ENCODE assay signal across 1 cellular context in genomic region chr7:87497482-87497881, GRCh38.
TF ChIP-seq lines count a peak whose summit lies in the region.

No MANE protein-coding gene starts in this region.

TF ChIP-seq in HepG2, 621 proteins besides CTCF, POLR2A, EP300 and RAD21 (continued from another document and continues in another):
- no peak for TF ChIP-seq THAP8 (CRISPR knock-in tag; IDR thresholded peaks at IDR 0.05; ENCODE audit: borderline replicate concordance)
- TF ChIP-seq GATAD2A (CRISPR knock-in tag; IDR thresholded peaks at IDR 0.05) = peak; percentile 90
- TF ChIP-seq ZBTB3 (CRISPR knock-in tag; IDR thresholded peaks at IDR 0.05; ENCODE audit: borderline replicate concordance, low read depth) = 0 out of 2 replicates have a peak, but pooled peaks have one; percentile 11
- TF ChIP-seq ZNF30 (CRISPR knock-in tag; IDR thresholded peaks at IDR 0.05) = no peak
- TF ChIP-seq, protein P1, sequence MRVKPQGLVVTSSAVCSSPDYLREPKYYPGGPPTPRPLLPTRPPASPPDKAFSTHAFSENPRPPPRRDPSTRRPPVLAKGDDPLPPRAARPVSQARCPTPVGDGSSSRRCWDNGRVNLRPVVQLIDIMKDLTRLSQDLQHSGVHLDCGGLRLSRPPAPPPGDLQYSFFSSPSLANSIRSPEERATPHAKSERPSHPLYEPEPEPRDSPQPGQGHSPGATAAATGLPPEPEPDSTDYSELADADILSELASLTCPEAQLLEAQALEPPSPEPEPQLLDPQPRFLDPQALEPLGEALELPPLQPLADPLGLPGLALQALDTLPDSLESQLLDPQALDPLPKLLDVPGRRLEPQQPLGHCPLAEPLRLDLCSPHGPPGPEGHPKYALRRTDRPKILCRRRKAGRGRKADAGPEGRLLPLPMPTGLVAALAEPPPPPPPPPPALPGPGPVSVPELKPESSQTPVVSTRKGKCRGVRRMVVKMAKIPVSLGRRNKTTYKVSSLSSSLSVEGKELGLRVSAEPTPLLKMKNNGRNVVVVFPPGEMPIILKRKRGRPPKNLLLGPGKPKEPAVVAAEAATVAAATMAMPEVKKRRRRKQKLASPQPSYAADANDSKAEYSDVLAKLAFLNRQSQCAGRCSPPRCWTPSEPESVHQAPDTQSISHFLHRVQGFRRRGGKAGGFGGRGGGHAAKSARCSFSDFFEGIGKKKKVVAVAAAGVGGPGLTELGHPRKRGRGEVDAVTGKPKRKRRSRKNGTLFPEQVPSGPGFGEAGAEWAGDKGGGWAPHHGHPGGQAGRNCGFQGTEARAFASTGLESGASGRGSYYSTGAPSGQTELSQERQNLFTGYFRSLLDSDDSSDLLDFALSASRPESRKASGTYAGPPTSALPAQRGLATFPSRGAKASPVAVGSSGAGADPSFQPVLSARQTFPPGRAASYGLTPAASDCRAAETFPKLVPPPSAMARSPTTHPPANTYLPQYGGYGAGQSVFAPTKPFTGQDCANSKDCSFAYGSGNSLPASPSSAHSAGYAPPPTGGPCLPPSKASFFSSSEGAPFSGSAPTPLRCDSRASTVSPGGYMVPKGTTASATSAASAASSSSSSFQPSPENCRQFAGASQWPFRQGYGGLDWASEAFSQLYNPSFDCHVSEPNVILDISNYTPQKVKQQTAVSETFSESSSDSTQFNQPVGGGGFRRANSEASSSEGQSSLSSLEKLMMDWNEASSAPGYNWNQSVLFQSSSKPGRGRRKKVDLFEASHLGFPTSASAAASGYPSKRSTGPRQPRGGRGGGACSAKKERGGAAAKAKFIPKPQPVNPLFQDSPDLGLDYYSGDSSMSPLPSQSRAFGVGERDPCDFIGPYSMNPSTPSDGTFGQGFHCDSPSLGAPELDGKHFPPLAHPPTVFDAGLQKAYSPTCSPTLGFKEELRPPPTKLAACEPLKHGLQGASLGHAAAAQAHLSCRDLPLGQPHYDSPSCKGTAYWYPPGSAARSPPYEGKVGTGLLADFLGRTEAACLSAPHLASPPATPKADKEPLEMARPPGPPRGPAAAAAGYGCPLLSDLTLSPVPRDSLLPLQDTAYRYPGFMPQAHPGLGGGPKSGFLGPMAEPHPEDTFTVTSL (CRISPR knock-in tag; IDR thresholded peaks at IDR 0.05; ENCODE audit: borderline replicate concordance) = peak; percentile 35; the same call in 1 of the 2 replicates
- no peak for TF ChIP-seq MAF1 (CRISPR knock-in tag; IDR thresholded peaks at IDR 0.05; ENCODE audit: borderline replicate concordance)
- peak; percentile 76 for TF ChIP-seq HNF4A (CRISPR knock-in tag; IDR thresholded peaks at IDR 0.05)
- 0 out of 2 replicates have a peak, but pooled peaks have one; percentile 11 for TF ChIP-seq SMC3 (IDR thresholded peaks at IDR 0.05; ENCODE audit: low read length)
- TF ChIP-seq ZNF674 (CRISPR knock-in tag; IDR thresholded peaks at IDR 0.05; ENCODE audit: low read depth) = no peak
- TF ChIP-seq, protein P2, sequence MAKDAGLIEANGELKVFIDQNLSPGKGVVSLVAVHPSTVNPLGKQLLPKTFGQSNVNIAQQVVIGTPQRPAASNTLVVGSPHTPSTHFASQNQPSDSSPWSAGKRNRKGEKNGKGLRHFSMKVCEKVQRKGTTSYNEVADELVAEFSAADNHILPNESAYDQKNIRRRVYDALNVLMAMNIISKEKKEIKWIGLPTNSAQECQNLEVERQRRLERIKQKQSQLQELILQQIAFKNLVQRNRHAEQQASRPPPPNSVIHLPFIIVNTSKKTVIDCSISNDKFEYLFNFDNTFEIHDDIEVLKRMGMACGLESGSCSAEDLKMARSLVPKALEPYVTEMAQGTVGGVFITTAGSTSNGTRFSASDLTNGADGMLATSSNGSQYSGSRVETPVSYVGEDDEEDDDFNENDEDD (CRISPR knock-in tag; IDR thresholded peaks at IDR 0.05; ENCODE audit: borderline replicate concordance) = no peak
- TF ChIP-seq DMAP1 (CRISPR knock-in tag; IDR thresholded peaks at IDR 0.05) = no peak
- peak; percentile 48; the same call in 1 of the 2 replicates for TF ChIP-seq MED1 (CRISPR knock-in tag; IDR thresholded peaks at IDR 0.05)
- no peak for TF ChIP-seq BRCA1 (CRISPR knock-in tag; IDR thresholded peaks at IDR 0.05)
- no peak for TF ChIP-seq PLRG1 (conservative IDR thresholded peaks at IDR 0.05)
- TF ChIP-seq HDAC6 (IDR thresholded peaks at IDR 0.05; ENCODE audit: low read depth, low read length) = no peak
- peak; percentile 88 for TF ChIP-seq ZEB1 (IDR thresholded peaks at IDR 0.05; ENCODE audit: insufficient replicate concordance, low read depth)
- TF ChIP-seq ZNF850 (CRISPR knock-in tag; conservative IDR thresholded peaks at IDR 0.05) = no peak
- TF ChIP-seq ZBTB1 (CRISPR knock-in tag; IDR thresholded peaks at IDR 0.05; ENCODE audit: borderline replicate concordance) = no peak
- no peak for TF ChIP-seq SIX4 (CRISPR knock-in tag; IDR thresholded peaks at IDR 0.05)
- TF ChIP-seq, protein P3, sequence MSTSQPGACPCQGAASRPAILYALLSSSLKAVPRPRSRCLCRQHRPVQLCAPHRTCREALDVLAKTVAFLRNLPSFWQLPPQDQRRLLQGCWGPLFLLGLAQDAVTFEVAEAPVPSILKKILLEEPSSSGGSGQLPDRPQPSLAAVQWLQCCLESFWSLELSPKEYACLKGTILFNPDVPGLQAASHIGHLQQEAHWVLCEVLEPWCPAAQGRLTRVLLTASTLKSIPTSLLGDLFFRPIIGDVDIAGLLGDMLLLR (CRISPR knock-in tag; IDR thresholded peaks at IDR 0.05) = no peak
- TF ChIP-seq SKI (IDR thresholded peaks at IDR 0.05; ENCODE audit: partially characterized antibody) = no peak
- TF ChIP-seq ASH2L (IDR thresholded peaks at IDR 0.05; ENCODE audit: insufficient read length, low read depth, low read length) = peak; percentile 45
- TF ChIP-seq KDM6A (CRISPR knock-in tag; IDR thresholded peaks at IDR 0.05; ENCODE audit: low read depth) = peak; percentile 45; the same call in 1 of the 2 replicates
- no peak for TF ChIP-seq NPAS2 (CRISPR knock-in tag; IDR thresholded peaks at IDR 0.05; ENCODE audit: borderline replicate concordance)
- peak; percentile 58 for TF ChIP-seq BCL6 (CRISPR knock-in tag; IDR thresholded peaks at IDR 0.05)
- TF ChIP-seq NR2F1 (CRISPR knock-in tag; IDR thresholded peaks at IDR 0.05) = peak in 1 of 2 experiments; percentile 54; a peak in 2 of 4 replicates
- no peak for TF ChIP-seq MTF2 (CRISPR knock-in tag; IDR thresholded peaks at IDR 0.05; ENCODE audit: borderline replicate concordance)
- no peak for TF ChIP-seq ZFY (CRISPR knock-in tag; IDR thresholded peaks at IDR 0.05)
- TF ChIP-seq RARG (CRISPR knock-in tag; IDR thresholded peaks at IDR 0.05; ENCODE audit: low read depth) = no peak
- TF ChIP-seq GFI1 (CRISPR knock-in tag; IDR thresholded peaks at IDR 0.05; ENCODE audit: borderline replicate concordance) = peak; percentile 87; the same call in 1 of the 2 replicates
- TF ChIP-seq ZNF460 (CRISPR knock-in tag; IDR thresholded peaks at IDR 0.05; ENCODE audit: borderline replicate concordance) = no peak
- no peak for TF ChIP-seq GTF2F1 (IDR thresholded peaks at IDR 0.05; ENCODE audit: low read length)
- TF ChIP-seq, protein P4, sequence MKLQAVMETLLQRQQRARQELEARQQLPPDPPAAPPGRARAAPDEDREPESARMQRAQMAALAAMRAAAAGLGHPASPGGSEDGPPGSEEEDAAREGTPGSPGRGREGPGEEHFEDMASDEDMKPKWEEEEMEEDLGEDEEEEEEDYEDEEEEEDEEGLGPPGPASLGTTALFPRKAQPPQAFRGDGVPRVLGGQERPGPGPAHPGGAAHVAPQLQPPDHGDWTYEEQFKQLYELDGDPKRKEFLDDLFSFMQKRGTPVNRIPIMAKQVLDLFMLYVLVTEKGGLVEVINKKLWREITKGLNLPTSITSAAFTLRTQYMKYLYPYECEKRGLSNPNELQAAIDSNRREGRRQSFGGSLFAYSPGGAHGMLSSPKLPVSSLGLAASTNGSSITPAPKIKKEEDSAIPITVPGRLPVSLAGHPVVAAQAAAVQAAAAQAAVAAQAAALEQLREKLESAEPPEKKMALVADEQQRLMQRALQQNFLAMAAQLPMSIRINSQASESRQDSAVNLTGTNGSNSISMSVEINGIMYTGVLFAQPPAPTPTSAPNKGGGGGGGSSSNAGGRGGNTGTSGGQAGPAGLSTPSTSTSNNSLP (IDR thresholded peaks at IDR 0.05; ENCODE audit: low read depth, low read length) = peak; percentile 50; the same call in 1 of the 2 replicates
- TF ChIP-seq ZFP36L1 (CRISPR knock-in tag; IDR thresholded peaks at IDR 0.05) = no peak
- TF ChIP-seq IKZF1 (IDR thresholded peaks at IDR 0.05) = no peak
- TF ChIP-seq CC2D1A (CRISPR knock-in tag; IDR thresholded peaks at IDR 0.05) = no peak
- TF ChIP-seq ATF4 (CRISPR knock-in tag; IDR thresholded peaks at IDR 0.05) = peak in 1 of 2 experiments; percentile 91; a peak in 2 of 4 replicates
- TF ChIP-seq MEF2D (CRISPR knock-in tag; IDR thresholded peaks at IDR 0.05) = 0 out of 2 replicates have a peak, but pooled peaks have one; percentile 31
- TF ChIP-seq HDAC2 (CRISPR knock-in tag; IDR thresholded peaks at IDR 0.05) = peak; percentile 44; the same call in 1 of the 2 replicates
- no peak for TF ChIP-seq ZNF501 (CRISPR knock-in tag; IDR thresholded peaks at IDR 0.05)
- TF ChIP-seq DPF2 (CRISPR knock-in tag; IDR thresholded peaks at IDR 0.05; ENCODE audit: borderline replicate concordance, low read depth) = peak; percentile 51; the same call in 1 of the 2 replicates
- no peak for TF ChIP-seq ZNF768 (CRISPR knock-in tag; IDR thresholded peaks at IDR 0.05)
- no peak for TF ChIP-seq ZNF792 (CRISPR knock-in tag; IDR thresholded peaks at IDR 0.05)
- no peak for TF ChIP-seq ZNF205 (CRISPR knock-in tag; IDR thresholded peaks at IDR 0.05)
- TF ChIP-seq FOSL2 (CRISPR knock-in tag; IDR thresholded peaks at IDR 0.05) = 0 out of 2 replicates have a peak, but pooled peaks have one; percentile 13
- peak; percentile 51 for TF ChIP-seq SAP130 (CRISPR knock-in tag; IDR thresholded peaks at IDR 0.05; ENCODE audit: low read depth)
- no peak for TF ChIP-seq ZNF503 (CRISPR knock-in tag; IDR thresholded peaks at IDR 0.05)
- no peak for TF ChIP-seq JARID2 (CRISPR knock-in tag; IDR thresholded peaks at IDR 0.05; ENCODE audit: insufficient replicate concordance)
- TF ChIP-seq SOX5 (CRISPR knock-in tag; IDR thresholded peaks at IDR 0.05; ENCODE audit: borderline replicate concordance) = peak; percentile 77
- TF ChIP-seq ISL2 (CRISPR knock-in tag; IDR thresholded peaks at IDR 0.05) = peak; percentile 75; the same call in 1 of the 2 replicates
- no peak for TF ChIP-seq PHB2 (IDR thresholded peaks at IDR 0.05; ENCODE audit: partially characterized antibody)
- TF ChIP-seq TGIF2 (CRISPR knock-in tag; IDR thresholded peaks at IDR 0.05) = no peak
- TF ChIP-seq, protein P5, sequence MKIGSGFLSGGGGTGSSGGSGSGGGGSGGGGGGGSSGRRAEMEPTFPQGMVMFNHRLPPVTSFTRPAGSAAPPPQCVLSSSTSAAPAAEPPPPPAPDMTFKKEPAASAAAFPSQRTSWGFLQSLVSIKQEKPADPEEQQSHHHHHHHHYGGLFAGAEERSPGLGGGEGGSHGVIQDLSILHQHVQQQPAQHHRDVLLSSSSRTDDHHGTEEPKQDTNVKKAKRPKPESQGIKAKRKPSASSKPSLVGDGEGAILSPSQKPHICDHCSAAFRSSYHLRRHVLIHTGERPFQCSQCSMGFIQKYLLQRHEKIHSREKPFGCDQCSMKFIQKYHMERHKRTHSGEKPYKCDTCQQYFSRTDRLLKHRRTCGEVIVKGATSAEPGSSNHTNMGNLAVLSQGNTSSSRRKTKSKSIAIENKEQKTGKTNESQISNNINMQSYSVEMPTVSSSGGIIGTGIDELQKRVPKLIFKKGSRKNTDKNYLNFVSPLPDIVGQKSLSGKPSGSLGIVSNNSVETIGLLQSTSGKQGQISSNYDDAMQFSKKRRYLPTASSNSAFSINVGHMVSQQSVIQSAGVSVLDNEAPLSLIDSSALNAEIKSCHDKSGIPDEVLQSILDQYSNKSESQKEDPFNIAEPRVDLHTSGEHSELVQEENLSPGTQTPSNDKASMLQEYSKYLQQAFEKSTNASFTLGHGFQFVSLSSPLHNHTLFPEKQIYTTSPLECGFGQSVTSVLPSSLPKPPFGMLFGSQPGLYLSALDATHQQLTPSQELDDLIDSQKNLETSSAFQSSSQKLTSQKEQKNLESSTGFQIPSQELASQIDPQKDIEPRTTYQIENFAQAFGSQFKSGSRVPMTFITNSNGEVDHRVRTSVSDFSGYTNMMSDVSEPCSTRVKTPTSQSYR (CRISPR knock-in tag; IDR thresholded peaks at IDR 0.05; ENCODE audit: borderline replicate concordance) = no peak
- TF ChIP-seq, protein P6, sequence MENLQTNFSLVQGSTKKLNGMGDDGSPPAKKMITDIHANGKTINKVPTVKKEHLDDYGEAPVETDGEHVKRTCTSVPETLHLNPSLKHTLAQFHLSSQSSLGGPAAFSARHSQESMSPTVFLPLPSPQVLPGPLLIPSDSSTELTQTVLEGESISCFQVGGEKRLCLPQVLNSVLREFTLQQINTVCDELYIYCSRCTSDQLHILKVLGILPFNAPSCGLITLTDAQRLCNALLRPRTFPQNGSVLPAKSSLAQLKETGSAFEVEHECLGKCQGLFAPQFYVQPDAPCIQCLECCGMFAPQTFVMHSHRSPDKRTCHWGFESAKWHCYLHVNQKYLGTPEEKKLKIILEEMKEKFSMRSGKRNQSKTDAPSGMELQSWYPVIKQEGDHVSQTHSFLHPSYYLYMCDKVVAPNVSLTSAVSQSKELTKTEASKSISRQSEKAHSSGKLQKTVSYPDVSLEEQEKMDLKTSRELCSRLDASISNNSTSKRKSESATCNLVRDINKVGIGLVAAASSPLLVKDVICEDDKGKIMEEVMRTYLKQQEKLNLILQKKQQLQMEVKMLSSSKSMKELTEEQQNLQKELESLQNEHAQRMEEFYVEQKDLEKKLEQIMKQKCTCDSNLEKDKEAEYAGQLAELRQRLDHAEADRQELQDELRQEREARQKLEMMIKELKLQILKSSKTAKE (CRISPR knock-in tag; IDR thresholded peaks at IDR 0.05; ENCODE audit: borderline replicate concordance) = no peak
